Comparison of ENCODE assay signal across 13 cellular contexts in genomic region chr1:10691740-10692125, GRCh38.
DNase-seq lines count a peak whose midpoint lies in the region; ATAC-seq and TF ChIP-seq lines count a peak whose summit lies in the region.
"Had no signal": no experiment of that assay in that cellular context is flagged by ENCODE, and none has a peak within 500 bp of the region (broad histone marks: within the 10 kb centered on the region; RNA-seq: fewer than 3 reads in every experiment).

No MANE protein-coding gene starts in this region.

- H3K27me3 ChIP-seq in breast epithelium (no peaks in the 10 kb centered on the region), mammary epithelial cell (ENCODE audit: insufficient read depth, low read length) (no peaks in the 10 kb centered on the region), stomach (no peaks in the 10 kb centered on the region)

- H3K4me1 ChIP-seq in breast epithelium (peaks cover 13 to 34% of the 10 kb centered on the region in 2 donors), mammary epithelial cell (ENCODE audit: insufficient read depth, low read length) (peaks cover 16% of the 10 kb centered on the region), stomach (peaks cover 69 to 83% (median 82%) of the 10 kb centered on the region in 4 donors)

- TF ChIP-seq POLR2A in breast epithelium (IDR thresholded peaks at IDR 0.05) (no peak), stomach (IDR thresholded peaks at IDR 0.05) (no peak)

- no peak for TF ChIP-seq CTCF in breast epithelium (IDR thresholded peaks at IDR 0.05)
- TF ChIP-seq CTCF in mammary epithelial cell (conservative IDR thresholded peaks at IDR 0.05 in 1 of 2, IDR thresholded peaks at IDR 0.05 in 1 of 2; ENCODE audit: extremely low read depth in 1 of 2, insufficient read depth in 1 of 2, low read depth in 1 of 2, low read length in 2 of 2): no peak
- TF ChIP-seq CTCF in stomach (IDR thresholded peaks at IDR 0.05): no peak
- TF ChIP-seq CTCF in GM10266 (IDR thresholded peaks at IDR 0.05; ENCODE audit: control insufficient read depth, insufficient read depth, low read depth, missing control alignments): no peak
- TF ChIP-seq CTCF in natural killer cell (IDR thresholded peaks at IDR 0.05): no peak

- DNase-seq in breast epithelium (ENCODE audit: low spot score in 2 of 2) (no peak), mammary epithelial cell (no peak), OCI-M1 (lab: John Stamatoyannopoulos, UW) (peak; percentile 39), left colon (no peak), stomach (no peak), GM10266 (ENCODE audit: extremely low spot score) (no peak), NCI-H1105 (lab: John Stamatoyannopoulos, UW) (no peak), natural killer cell (no peak)
- DNase-seq: C1 segment of cervical spinal cord, cortex of kidney, foreskin fibroblast, NCI-H446 treated with DMSO at 0.1 percent for 48 hours had no signal

- CTCF ChIA-PET in mammary epithelial cell (lab: Charles Lee; ENCODE audit: low non-redundant PET): no interaction called here

- H3K4me1 Mint-ChIP-seq in natural killer cell: peaks cover 16 to 67% of the 10 kb centered on the region in 2 donors

- H3K36me3 Mint-ChIP-seq in natural killer cell: no peaks in the 10 kb centered on the region
- H3K36me3 Mint-ChIP-seq: WTC11 had no signal

- intact Hi-C loops in breast epithelium (cut with DNase I; ENCODE audit: low total_unique reads) (loop anchor here (10.0 kb wide), 1 partner anchor 103 kb away; the partner anchor contains the start of gene CASZ1), mammary epithelial cell (cut with micrococcal nuclease) (loop anchor here (1.0 to 10.0 kb wide), 6 partner anchors 57 to 253 kb away; partner anchors contain the start of gene CASZ1), left colon (cut with DNase I, micrococcal nuclease) (loop anchor here in 1 of 2 donors (10.0 kb wide), 1 partner anchor 103 kb away; the partner anchor contains the start of gene CASZ1), stomach (cut with DNase I; ENCODE audit: low total_unique reads) (no loop called here), natural killer cell (cut with micrococcal nuclease) (loop anchor here (1.0 to 5.0 kb wide), 4 partner anchors 176 to 869 kb away; partner anchors contain the start of gene CLSTN1)

- no peak overlapping the region for H3K4me2 ChIP-seq in mammary epithelial cell (ENCODE audit: insufficient read depth, low read depth, low read length)

- H3K27me3 Mint-ChIP-seq in natural killer cell (ENCODE audit: low read depth in 2 of 2): no peaks in the 10 kb centered on the region

- H3K27ac ChIP-seq in breast epithelium (peak overlapping the region; percentile 82 to 93), mammary epithelial cell (ENCODE audit: insufficient read depth, low read depth, low read length) (no peak overlapping the region), stomach (peak overlapping the region; percentile 71 to 97 (median 92))

- H3K4me3 ChIP-seq in breast epithelium (peak overlapping the region in 1 of 3 donors; percentile 91), mammary epithelial cell (replicated peaks in 1 of 3; ENCODE audit: insufficient read depth in 1 of 3, low read depth in 2 of 3, low read length in 3 of 3) (no peak overlapping the region), stomach (peak overlapping the region in 2 of 4 donors; percentile 66 to 78)

- no peak overlapping the region for H3K4me3 Mint-ChIP-seq in natural killer cell

- peaks cover 22% of the 10 kb centered on the region for H3K79me2 ChIP-seq in mammary epithelial cell (ENCODE audit: insufficient read depth, low read length)

- H4K20me1 ChIP-seq in mammary epithelial cell (ENCODE audit: insufficient read depth, low read length): no peaks in the 10 kb centered on the region

- no peaks in the 10 kb centered on the region for H3K9me3 Mint-ChIP-seq in natural killer cell
- H3K9me3 Mint-ChIP-seq: WTC11 had no signal

- TF ChIP-seq EP300 in stomach (IDR thresholded peaks at IDR 0.05): no peak

- no TSS peak for BruUV-seq in mammary epithelial cell (replicated peaks; lab: Mats Ljungman, UMichigan)

- dilution Hi-C loops in mammary epithelial cell (cut with HindIII; ENCODE audit: low sequenced_read_pairs): no loop called here

- H3K9me3 ChIP-seq in breast epithelium (no peaks in the 10 kb centered on the region), mammary epithelial cell (replicated peaks; ENCODE audit: insufficient read depth, low read length) (no peaks in the 10 kb centered on the region), stomach (no peaks in the 10 kb centered on the region)

- H3K36me3 ChIP-seq in breast epithelium (no peaks in the 10 kb centered on the region), mammary epithelial cell (ENCODE audit: insufficient read depth, low read length) (no peaks in the 10 kb centered on the region), stomach (peaks cover 0 to 4% (median 0%) of the 10 kb centered on the region in 4 donors)

- no peak overlapping the region for H2AFZ ChIP-seq in mammary epithelial cell (ENCODE audit: low read depth, low read length)

- ATAC-seq in left colon (peak; percentile 29), natural killer cell (no peak)
- ATAC-seq: WTC11 had no signal

- H3K9ac ChIP-seq in mammary epithelial cell (ENCODE audit: insufficient read depth, low read length): no peak overlapping the region

- in situ Hi-C loops in mammary epithelial cell (cut with MboI; ENCODE audit: low sequenced_read_pairs in 2 of 2): loop anchor here in 1 of 2 donors (25.0 kb wide), 1 partner anchor 171 kb away; no protein-coding TSS in a partner anchor

- WGBS in mammary epithelial cell (ENCODE audit: low coverage, missing lambda C conversion rate): 100% methylated on average over 1 of the region's 1 CpG
- WGBS in stomach, 5 donors: 50 to 69% (median 65%) methylated on average over 1 of the region's 1 CpG

- peak overlapping the region in 1 of 2 donors; percentile 82 for H3K27ac Mint-ChIP-seq in natural killer cell
- H3K27ac Mint-ChIP-seq: WTC11 had no signal
